ENCODE assay signal across 8 cellular contexts in genomic region chr15:67175643-67176071, GRCh38.
DNase-seq lines count a peak whose midpoint lies in the region; ATAC-seq and TF ChIP-seq lines count a peak whose summit lies in the region.

No MANE protein-coding gene starts in this region.

- peaks cover 61 to 99% (median 97%) of the 10 kb centered on the region in 3 donors for H3K4me1 ChIP-seq in skeletal muscle tissue (ENCODE audit: control insufficient read depth in 3 of 3, insufficient read depth in 3 of 3, low read length in 3 of 3)

- TF ChIP-seq CTCF in GM13977 (IDR thresholded peaks at IDR 0.05; ENCODE audit: extremely low read depth, insufficient read depth, missing control alignments), result no peak
- no peak for TF ChIP-seq CTCF in RWPE1 (conservative IDR thresholded peaks at IDR 0.05; ENCODE audit: low read depth)
- TF ChIP-seq CTCF in fibroblast of mammary gland (conservative IDR thresholded peaks at IDR 0.05; ENCODE audit: control insufficient read depth, insufficient read depth, low read depth, low read length), result no peak

- DNase-seq in GM13977 (ENCODE audit: low spot score), result peak; percentile 70
- DNase-seq in RWPE1 (ENCODE audit: low spot score), result no peak
- DNase-seq in fibroblast of mammary gland (ENCODE audit: low read depth), result peak; percentile 54
- DNase-seq in stimulated activated naive CD4-positive, alpha-beta T cell (lab: John Stamatoyannopoulos, UW), result no peak
- no peak for DNase-seq in activated CD8-positive, alpha-beta memory T cell treated with anti-CD3 and anti-CD28 coated beads, Interleukin-2, amount 50 U/mL, for 48 hours
- no peak for DNase-seq in effector CD8-positive, alpha-beta T cell (lab: John Stamatoyannopoulos, UW)

- no peaks in the 10 kb centered on the region for H3K9me3 ChIP-seq in skeletal muscle tissue (ENCODE audit: control insufficient read depth in 3 of 3, low read length in 3 of 3)

- H3K9ac ChIP-seq in skeletal muscle tissue (ENCODE audit: low read depth in 1 of 3, low read length in 3 of 3), result peak overlapping the region in 2 of 3 donors; percentile 46 to 70

- H3K27me3 ChIP-seq in skeletal muscle tissue (ENCODE audit: control insufficient read depth in 3 of 3, insufficient read depth in 3 of 3, low read length in 3 of 3), result no peaks in the 10 kb centered on the region

- H3K36me3 ChIP-seq in skeletal muscle tissue (ENCODE audit: control insufficient read depth in 3 of 3, insufficient read depth in 3 of 3, low read length in 3 of 3), result peaks cover 4 to 47% (median 37%) of the 10 kb centered on the region in 3 donors

- in situ Hi-C loops in GM13977 (cut with MboI; ENCODE audit: low pct_unique_long_range_greater_than_20kb, low sequenced_read_pairs, unreplicated experiment), result loop anchor here (10.0 kb wide), 1 partner anchor 81 kb away; no protein-coding TSS in a partner anchor

- H3K4me3 ChIP-seq in fibroblast of mammary gland (ENCODE audit: control insufficient read depth, low read depth, low read length) (no peak overlapping the region), skeletal muscle tissue (ENCODE audit: low read length in 3 of 3) (peak overlapping the region in 2 of 3 donors; percentile 29 to 41)

- POLR2A ChIA-PET in RWPE1 (lab: Yijun Ruan, JAX; ENCODE audit: low non-redundant PET), result no interaction called here

- H3K27ac ChIP-seq in RWPE1 (peak overlapping the region; percentile 91), skeletal muscle tissue (ENCODE audit: low read depth, low read length) (peak overlapping the region; percentile 58)

- ATAC-seq in GM18858 (IDR thresholded peaks at IDR 0.05; ENCODE audit: unreplicated experiment), result no peak

- CTCF ChIA-PET in RWPE1 (lab: Yijun Ruan, JAX), result interaction anchor here (0.5 to 0.7 kb wide), 4 partner anchors 9 to 166 kb away, joined by 3 read pairs; no protein-coding TSS in a partner anchor

Comparison
In these comparisons a context has a peak if more than half of its experiments do, and no peak if none do; other contexts are left out.
1. DNase-seq: peak in GM13977 (single experiment) and fibroblast of mammary gland (single experiment); none in RWPE1 (single experiment), stimulated activated naive CD4-positive, alpha-beta T cell (0 of 6), activated CD8-positive, alpha-beta memory T cell treated with anti-CD3 and anti-CD28 coated beads, Interleukin-2, amount 50 U/mL, for 48 hours (single experiment) and effector CD8-positive, alpha-beta T cell (single experiment).